9 cellular contexts compared by ENCODE assay signal in the genomic region with DNA sequence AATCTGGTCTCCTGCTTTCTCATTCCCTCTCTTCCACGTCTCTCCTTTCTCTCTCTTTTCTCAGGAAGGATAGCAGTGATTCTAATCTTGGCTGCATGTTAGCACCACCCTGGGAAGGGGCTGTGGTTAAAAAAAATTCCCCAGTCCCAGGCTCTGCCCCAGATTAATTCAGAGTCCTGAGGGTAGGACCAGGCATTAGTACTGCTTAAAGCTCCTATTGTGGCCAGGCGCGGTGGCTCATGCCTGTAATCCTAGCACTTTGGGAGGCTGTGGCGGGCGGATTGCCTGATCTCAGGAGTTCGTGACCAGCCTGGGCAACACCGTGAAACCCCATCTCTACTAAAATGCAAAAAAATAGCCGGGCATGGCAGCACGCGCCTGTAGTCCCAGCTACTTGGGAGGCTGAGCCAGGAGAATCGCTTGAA. TPM values are rescaled to one million over a fixed set of nuclear protein-coding genes. Genes with fewer than 3 reads are reported as not detected.
DNase-seq lines count a peak whose midpoint lies in the region; ATAC-seq and TF ChIP-seq lines count a peak whose summit lies in the region.
"Had no signal": no experiment of that assay in that cellular context is flagged by ENCODE, and none has a peak within 500 bp of the region (broad histone marks: within the 10 kb centered on the region; RNA-seq: fewer than 3 reads in every experiment).

No MANE protein-coding gene starts in this region.

- peak overlapping the region in 1 of 2 donors; percentile 67 for H3K27ac ChIP-seq in breast epithelium
- H3K27ac ChIP-seq in mesodermal cell (ENCODE audit: low read depth, low read length, severe bottlenecking) = peak overlapping the region; percentile 95
- H3K27ac ChIP-seq in vagina = peak overlapping the region; percentile 73

- DNase-seq in MCF 10A (ENCODE audit: unreplicated experiment) (no peak), breast epithelium (ENCODE audit: low spot score in 2 of 2) (no peak), vagina (ENCODE audit: extremely low spot score in 2 of 2) (no peak), H4 (ENCODE audit: low spot score) (no peak)
- no peak for DNase-seq in activated naive CD8-positive, alpha-beta T cell treated with anti-CD3 and anti-CD28 coated beads, Interleukin-2, amount 50 U/mL, for 24 hours
- DNase-seq in stimulated activated CD4-positive, alpha-beta T cell treated with anti-CD3 and anti-CD28 coated beads, Interleukin-4, amount 100 ng/mL, for 24 hours = no peak

- CTCF ChIA-PET in MCF 10A (lab: Yijun Ruan, JAX) = interaction anchor here (0.6 to 1.0 kb wide), 4 partner anchors 11 to 145 kb away, joined by 3 to 4 read pairs (median 3); no protein-coding TSS in a partner anchor

- no peak overlapping the region for H3K4me3 ChIP-seq in breast epithelium
- H3K4me3 ChIP-seq in mesodermal cell (ENCODE audit: extremely low read depth, insufficient read depth, low read length, poor library complexity, severe bottlenecking) = no peak overlapping the region
- H3K4me3 ChIP-seq in vagina = no peak overlapping the region
- H3K4me3 ChIP-seq: testis had no signal

- H3K4me1 ChIP-seq in breast epithelium = peaks cover 14 to 16% of the 10 kb centered on the region in 2 donors
- H3K4me1 ChIP-seq in mesodermal cell (ENCODE audit: control insufficient read depth, insufficient read depth, low read length, poor library complexity, severe bottlenecking) = peaks cover 76% of the 10 kb centered on the region
- H3K4me1 ChIP-seq in vagina = peaks cover 49% of the 10 kb centered on the region

- intact Hi-C loops in MCF 10A (cut with micrococcal nuclease) (no loop called here), breast epithelium (cut with DNase I; ENCODE audit: low total_unique reads) (no loop called here), vagina (cut with DNase I) (no loop called here)

- POLR2A ChIA-PET in MCF 10A (lab: Yijun Ruan, JAX) = interaction anchor here (0.9 to 1.9 kb wide), 5 partner anchors 8 to 285 kb away, joined by 3 to 26 read pairs (median 3); no protein-coding TSS in a partner anchor

- TF ChIP-seq CTCF in MCF 10A (IDR thresholded peaks at IDR 0.05; ENCODE audit: unreplicated experiment) = no peak
- TF ChIP-seq CTCF in breast epithelium (IDR thresholded peaks at IDR 0.05) = no peak
- no peak for TF ChIP-seq CTCF in vagina (IDR thresholded peaks at IDR 0.05)

- H3K27me3 ChIP-seq in breast epithelium (no peaks in the 10 kb centered on the region), vagina (no peaks in the 10 kb centered on the region)
- H3K27me3 ChIP-seq: testis had no signal

- ATAC-seq in activated naive CD8-positive, alpha-beta T cell treated with anti-CD3 and anti-CD28 coated beads, Interleukin-2, amount 50 U/mL, for 24 hours = no peak
- no peak for ATAC-seq in GM19035 (IDR thresholded peaks at IDR 0.05; ENCODE audit: unreplicated experiment)

- H3K36me3 ChIP-seq in breast epithelium = no peaks in the 10 kb centered on the region
- H3K36me3 ChIP-seq in mesodermal cell (ENCODE audit: control insufficient read depth, insufficient read depth, low read length) = no peaks in the 10 kb centered on the region
- no peaks in the 10 kb centered on the region for H3K36me3 ChIP-seq in vagina

- TF ChIP-seq POLR2A in breast epithelium (IDR thresholded peaks at IDR 0.05) = no peak
- TF ChIP-seq POLR2A in vagina (IDR thresholded peaks at IDR 0.05) = no peak

- H3K27ac Mint-ChIP-seq in MCF 10A (ENCODE audit: low read depth, unreplicated experiment) = no peak overlapping the region
- peak overlapping the region; percentile 78 for H3K27ac Mint-ChIP-seq in activated naive CD8-positive, alpha-beta T cell treated with anti-CD3 and anti-CD28 coated beads, Interleukin-2, amount 50 U/mL, for 24 hours

- H3K4me1 Mint-ChIP-seq in MCF 10A (ENCODE audit: insufficient read depth, unreplicated experiment) = peaks cover 42% of the 10 kb centered on the region
- peaks cover 74% of the 10 kb centered on the region for H3K4me1 Mint-ChIP-seq in activated naive CD8-positive, alpha-beta T cell treated with anti-CD3 and anti-CD28 coated beads, Interleukin-2, amount 50 U/mL, for 24 hours

- H3K9me3 ChIP-seq in breast epithelium (no peaks in the 10 kb centered on the region), mesodermal cell (ENCODE audit: control insufficient read depth, low read length) (no peaks in the 10 kb centered on the region), vagina (no peaks in the 10 kb centered on the region)
- H3K9me3 ChIP-seq: testis had no signal

- no peaks in the 10 kb centered on the region for H3K36me3 Mint-ChIP-seq in MCF 10A (ENCODE audit: insufficient read depth, unreplicated experiment)
- H3K36me3 Mint-ChIP-seq in activated naive CD8-positive, alpha-beta T cell treated with anti-CD3 and anti-CD28 coated beads, Interleukin-2, amount 50 U/mL, for 24 hours (ENCODE audit: low read depth) = no peaks in the 10 kb centered on the region

- H3K4me3 Mint-ChIP-seq in MCF 10A (ENCODE audit: unreplicated experiment) = peak overlapping the region; percentile 64
- H3K4me3 Mint-ChIP-seq in activated naive CD8-positive, alpha-beta T cell treated with anti-CD3 and anti-CD28 coated beads, Interleukin-2, amount 50 U/mL, for 24 hours = peak overlapping the region; percentile 72

- H3K27me3 Mint-ChIP-seq in MCF 10A (ENCODE audit: insufficient read depth, unreplicated experiment) = no peaks in the 10 kb centered on the region
- no peaks in the 10 kb centered on the region for H3K27me3 Mint-ChIP-seq in activated naive CD8-positive, alpha-beta T cell treated with anti-CD3 and anti-CD28 coated beads, Interleukin-2, amount 50 U/mL, for 24 hours

- WGBS in mesodermal cell (ENCODE audit: insufficient coverage in 2 of 2), 2 experiments = 71 to 73% methylated on average over 10 to 11 of the region's 11 CpGs

- no peaks in the 10 kb centered on the region for H3K9me3 Mint-ChIP-seq in MCF 10A (ENCODE audit: unreplicated experiment)
- H3K9me3 Mint-ChIP-seq in activated naive CD8-positive, alpha-beta T cell treated with anti-CD3 and anti-CD28 coated beads, Interleukin-2, amount 50 U/mL, for 24 hours = no peaks in the 10 kb centered on the region

- BruUV-seq in MCF 10A (replicated peaks; lab: Mats Ljungman, UMichigan) = no TSS peak

RNA-seq across cellular contexts. Expression of a gene that starts 35.4 kb away (rescaled TPM):
- total RNA-seq in MCF 10A (2022) (31.2 and 34.5 TPM in 2 replicates), breast epithelium (10 to 100 TPM; 19.4 to 68.5 (median 36.7) TPM), vagina (26.0 TPM)
- 60.0 TPM for polyA plus RNA-seq in mesodermal cell (2013, experiment 1 of 2)
- polyA plus RNA-seq in mesodermal cell (2013, experiment 2 of 2) = 56.2 TPM
- 25.7 and 30.6 TPM in 2 replicates for total RNA-seq in H4 (2014; rRNA removed; shearing (Covaris generic))
